ENCODE assay signal across 7 cellular contexts in the genomic region with DNA sequence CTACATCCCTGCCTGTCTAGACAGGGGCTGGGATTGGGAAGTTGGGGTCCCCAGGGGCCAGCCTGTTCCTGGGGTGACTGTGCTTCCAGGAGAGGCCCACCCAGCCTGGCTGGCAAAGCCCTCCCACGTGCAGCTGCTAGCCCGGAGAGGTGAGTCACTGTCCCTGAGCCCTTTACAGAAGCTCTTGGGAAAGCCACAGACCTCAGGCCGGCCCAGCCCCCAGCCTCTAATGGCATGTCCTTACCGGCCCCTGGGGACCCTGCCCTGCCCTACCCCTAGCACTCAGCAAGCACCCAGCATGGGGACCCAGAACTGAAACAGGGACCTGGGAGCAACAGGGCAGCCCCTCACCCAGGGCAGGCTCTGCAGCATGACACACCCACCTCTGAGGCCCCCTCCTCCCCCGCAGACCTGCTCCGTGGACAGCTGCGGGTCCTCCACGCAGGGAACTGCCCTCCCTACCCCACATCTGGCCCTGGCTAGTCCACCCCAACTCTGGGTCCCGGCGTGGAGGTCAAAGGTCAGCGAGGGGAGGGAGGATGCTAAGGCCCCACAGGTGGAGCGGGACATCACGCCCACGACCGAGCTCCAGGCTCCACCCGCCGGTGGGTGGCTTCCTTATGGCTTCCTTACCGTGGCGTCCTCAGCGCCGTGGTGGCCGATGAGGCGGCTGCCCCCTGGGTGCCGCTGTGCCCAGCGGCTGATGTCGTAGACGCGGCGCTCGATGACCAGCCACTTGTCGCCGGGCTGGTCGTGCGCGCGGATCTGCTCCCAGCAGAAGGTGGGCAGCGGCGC. TPM values are rescaled to one million over a fixed set of nuclear protein-coding genes. Genes with fewer than 3 reads are reported as not detected.
DNase-seq lines count a peak whose midpoint lies in the region; ATAC-seq and TF ChIP-seq lines count a peak whose summit lies in the region.

No MANE protein-coding gene starts in this region.

- no peaks in the 10 kb centered on the region for H3K9me3 Mint-ChIP-seq in activated T-helper 1 cell treated with anti-CD3 and anti-CD28 coated beads, Interleukin-12 subunit alpha, Interleukin-12 subunit beta, Interleukin-2, Interleukin-4 antibody, amounts not matched to agents 30 ng/mL and 10 ng/mL and 1 ng/mL, durations not matched to agents 14 hours and 24 hours and 36 hours
- no peaks in the 10 kb centered on the region for H3K9me3 Mint-ChIP-seq in nephron progenitor cell

- H3K4me3 Mint-ChIP-seq in activated T-helper 1 cell treated with anti-CD3 and anti-CD28 coated beads, Interleukin-12 subunit alpha, Interleukin-12 subunit beta, Interleukin-2, Interleukin-4 antibody, amounts not matched to agents 30 ng/mL and 10 ng/mL and 1 ng/mL, durations not matched to agents 14 hours and 24 hours and 36 hours = peak overlapping the region; percentile 88
- peak overlapping the region; percentile 76 for H3K4me3 Mint-ChIP-seq in nephron progenitor cell

- H3K27me3 Mint-ChIP-seq in activated T-helper 1 cell treated with anti-CD3 and anti-CD28 coated beads, Interleukin-12 subunit alpha, Interleukin-12 subunit beta, Interleukin-2, Interleukin-4 antibody, amounts not matched to agents 30 ng/mL and 10 ng/mL and 1 ng/mL, durations not matched to agents 14 hours and 24 hours and 36 hours (ENCODE audit: insufficient read depth) = peaks cover 6% of the 10 kb centered on the region
- H3K27me3 Mint-ChIP-seq in nephron progenitor cell (ENCODE audit: low read depth, poor library complexity) = peaks cover 34% of the 10 kb centered on the region

- peak; percentile 30 for ATAC-seq in HG02571 (IDR thresholded peaks at IDR 0.05; ENCODE audit: unreplicated experiment)

- H3K4me3 ChIP-seq in GM12875 (ENCODE audit: low read depth, low read length) (peak overlapping the region; percentile 70), fibroblast of the aortic adventitia (ENCODE audit: low read depth, low read length) (peak overlapping the region; percentile 91)

- TF ChIP-seq CTCF in GM12875 (IDR thresholded peaks at IDR 0.05; ENCODE audit: borderline replicate concordance, insufficient read depth, low read depth, low read length) (0 out of 2 replicates have a peak, but pooled peaks have one; percentile 1), fibroblast of the aortic adventitia (IDR thresholded peaks at IDR 0.05; ENCODE audit: insufficient read depth, low read length) (peak; percentile 8), nephron progenitor cell (IDR thresholded peaks at IDR 0.05) (no peak)

- DNase-seq in NCI-H226 (peak; percentile 41), fibroblast of the aortic adventitia (ENCODE audit: low read depth) (peak; percentile 64), nephron progenitor cell (no peak), GF-D8 (lab: John Stamatoyannopoulos, UW) (no peak)
- peak; percentile 32 for DNase-seq in activated T-helper 1 cell treated with anti-CD3 and anti-CD28 coated beads, Interleukin-12 subunit alpha, Interleukin-12 subunit beta, Interleukin-2, Interleukin-4 antibody, amounts not matched to agents 30 ng/mL and 10 ng/mL and 1 ng/mL, durations not matched to agents 14 hours and 24 hours and 36 hours (ENCODE audit: low spot score)

- intact Hi-C loops in activated T-helper 1 cell treated with anti-CD3 and anti-CD28 coated beads, Interleukin-12 subunit alpha, Interleukin-12 subunit beta, Interleukin-2, Interleukin-4 antibody, amounts not matched to agents 30 ng/mL and 10 ng/mL and 1 ng/mL, durations not matched to agents 14 hours and 24 hours and 36 hours (cut with micrococcal nuclease) = loop anchor here (2.0 kb wide), 4 partner anchors 64 to 232 kb away; partner anchors contain the start of genes FEN1, FTH1 and TMEM258

- H3K36me3 Mint-ChIP-seq in activated T-helper 1 cell treated with anti-CD3 and anti-CD28 coated beads, Interleukin-12 subunit alpha, Interleukin-12 subunit beta, Interleukin-2, Interleukin-4 antibody, amounts not matched to agents 30 ng/mL and 10 ng/mL and 1 ng/mL, durations not matched to agents 14 hours and 24 hours and 36 hours (ENCODE audit: low read depth) = no peaks in the 10 kb centered on the region
- H3K36me3 Mint-ChIP-seq in nephron progenitor cell (ENCODE audit: low read depth) = no peaks in the 10 kb centered on the region

- no peak overlapping the region for H3K27ac Mint-ChIP-seq in activated T-helper 1 cell treated with anti-CD3 and anti-CD28 coated beads, Interleukin-12 subunit alpha, Interleukin-12 subunit beta, Interleukin-2, Interleukin-4 antibody, amounts not matched to agents 30 ng/mL and 10 ng/mL and 1 ng/mL, durations not matched to agents 14 hours and 24 hours and 36 hours
- no peak overlapping the region for H3K27ac Mint-ChIP-seq in nephron progenitor cell

- H3K4me1 Mint-ChIP-seq in activated T-helper 1 cell treated with anti-CD3 and anti-CD28 coated beads, Interleukin-12 subunit alpha, Interleukin-12 subunit beta, Interleukin-2, Interleukin-4 antibody, amounts not matched to agents 30 ng/mL and 10 ng/mL and 1 ng/mL, durations not matched to agents 14 hours and 24 hours and 36 hours (ENCODE audit: low read depth) = peaks cover 3% of the 10 kb centered on the region
- peaks cover 4% of the 10 kb centered on the region for H3K4me1 Mint-ChIP-seq in nephron progenitor cell

RNA-seq across cellular contexts. Expression of gene FADS3, which starts 0.6 kb away (rescaled TPM):
- 9.0 and 14.2 TPM in 2 replicates for total RNA-seq in activated T-helper 1 cell treated with anti-CD3 and anti-CD28 coated beads, Interleukin-12 subunit alpha, Interleukin-12 subunit beta, Interleukin-2, Interleukin-4 antibody, amounts not matched to agents 30 ng/mL and 10 ng/mL and 1 ng/mL, durations not matched to agents 14 hours and 24 hours and 36 hours
- total RNA-seq in fibroblast of the aortic adventitia (ENCODE audit: low replicate concordance) = 22.1 and 35.9 TPM in 2 replicates

RNA-seq across cellular contexts. Expression of gene RAB3IL1, which starts 26.6 kb away (rescaled TPM):
- 0.23 and 0.24 TPM in 2 replicates for total RNA-seq in activated T-helper 1 cell treated with anti-CD3 and anti-CD28 coated beads, Interleukin-12 subunit alpha, Interleukin-12 subunit beta, Interleukin-2, Interleukin-4 antibody, amounts not matched to agents 30 ng/mL and 10 ng/mL and 1 ng/mL, durations not matched to agents 14 hours and 24 hours and 36 hours
- 17.1 and 50.7 TPM in 2 replicates for total RNA-seq in fibroblast of the aortic adventitia (ENCODE audit: low replicate concordance)

RNA-seq across cellular contexts. Expression of gene BEST1, which starts 59.4 kb away (rescaled TPM):
- 0.29 TPM in 1 of 2 replicates, not detected in the other for total RNA-seq in activated T-helper 1 cell treated with anti-CD3 and anti-CD28 coated beads, Interleukin-12 subunit alpha, Interleukin-12 subunit beta, Interleukin-2, Interleukin-4 antibody, amounts not matched to agents 30 ng/mL and 10 ng/mL and 1 ng/mL, durations not matched to agents 14 hours and 24 hours and 36 hours
- total RNA-seq in fibroblast of the aortic adventitia (ENCODE audit: low replicate concordance) = 3.1 and 3.4 TPM in 2 replicates

Comparison
In these comparisons a context has a peak if more than half of its experiments do, and no peak if none do; other contexts are left out.
1. DNase-seq: peak in NCI-H226 (single experiment), activated T-helper 1 cell treated with anti-CD3 and anti-CD28 coated beads, Interleukin-12 subunit alpha, Interleukin-12 subunit beta, Interleukin-2, Interleukin-4 antibody, amounts not matched to agents 30 ng/mL and 10 ng/mL and 1 ng/mL, durations not matched to agents 14 hours and 24 hours and 36 hours (single experiment) and fibroblast of the aortic adventitia (single experiment); none in nephron progenitor cell (single experiment) and GF-D8 (single experiment).
2. RNA of gene RAB3IL1, which starts 26.6 kb away (total RNA-seq): 17.1 to 50.7 TPM in fibroblast of the aortic adventitia; 0.23 to 0.24 TPM in activated T-helper 1 cell treated with anti-CD3 and anti-CD28 coated beads, Interleukin-12 subunit alpha, Interleukin-12 subunit beta, Interleukin-2, Interleukin-4 antibody, amounts not matched to agents 30 ng/mL and 10 ng/mL and 1 ng/mL, durations not matched to agents 14 hours and 24 hours and 36 hours; every median in the first group is over 10 times any median in the second.